In genomic region chr15:43229977-43230376, GRCh38 we compare ENCODE assay signal across 30 cellular contexts. TPM values are rescaled to one million over a fixed set of nuclear protein-coding genes. Genes with fewer than 3 reads are reported as not detected.
A peak's percentile ranks its signal among the peaks of the same experiment; 100 is the strongest.
DNase-seq lines count a peak whose midpoint lies in the region; ATAC-seq, FAIRE-seq and TF ChIP-seq lines count a peak whose summit lies in the region.
"Had no signal": no experiment of that assay in that cellular context is flagged by ENCODE, and none has a peak within 500 bp of the region (broad histone marks: within the 10 kb centered on the region; RNA-seq: fewer than 3 reads in every experiment).

No MANE protein-coding gene starts in this region.

- no peak for FAIRE-seq in HTR-8/SVneo (lab: Jason Lieb, UNC)
- FAIRE-seq: GM12891, HepG2, pancreas, RCC 7860 had no signal

- DNase-seq in G401 (ENCODE audit: low spot score) (peak; percentile 16), cerebellar cortex (ENCODE audit: low spot score) (peak; percentile 9), hippocampal formation (lab: John Stamatoyannopoulos, UW) (peak; percentile 40 to 45), substantia nigra (lab: John Stamatoyannopoulos, UW) (peak in 35 of 49 donors; percentile 4 to 63 (median 33)), foreskin fibroblast (no peak), HTR-8/SVneo (ENCODE audit: insufficient read length, low spot score) (no peak)
- DNase-seq: activated CD4-positive, alpha-beta T cell treated with anti-CD3 and anti-CD28 coated beads for 4 hours; activated CD8-positive, alpha-beta memory T cell treated with anti-CD3 and anti-CD28 coated beads for 24 hours; activated T-cell treated with anti-CD3 and anti-CD28 coated beads, Interleukin-2, amount 50 U/mL, for 24 hours; Calu3; H9; left lung; mucosa of descending colon; NCI-H1694 treated with DMSO at 0.1 percent for 48 hours; NCI-H69; nephron progenitor cell; pancreas; stomach; upper lobe of right lung had no signal

- TF ChIP-seq CTCF in foreskin fibroblast (IDR thresholded peaks at IDR 0.05; ENCODE audit: low read depth, low read length), result no peak

- in situ Hi-C loops in G401 (cut with HindIII; ENCODE audit: low sequenced_read_pairs), result no loop called here

- H3K27ac ChIP-seq in substantia nigra (ENCODE audit: low read depth, low read length, poor library complexity, severe bottlenecking), result no peak overlapping the region
- H3K27ac ChIP-seq: BLaER1 treated with 17β-estradiol and CSF1 and Interleukin-3, amounts not matched to agents 10 nM and 100 nM; HL-60; left lung; pancreas; SK-N-MC; stomach; upper lobe of right lung had no signal

- no peak for ATAC-seq in GM19035 (IDR thresholded peaks at IDR 0.05; ENCODE audit: unreplicated experiment)
- ATAC-seq: HepG2, left lung, mucosa of descending colon had no signal

- H3K4me3 ChIP-seq in foreskin fibroblast (ENCODE audit: low read depth in 1 of 2, low read length in 2 of 2), result no peak overlapping the region
- H3K4me3 ChIP-seq: adrenal gland; BLaER1 treated with 17β-estradiol and CSF1 and Interleukin-3, amounts not matched to agents 10 nM and 100 nM; left lung; mucosa of descending colon; pancreas; sigmoid colon; SK-N-MC; stomach; upper lobe of right lung had no signal

RNA-seq across cellular contexts. Expression of gene EPB42, which starts 9.2 kb away (rescaled TPM):
- not detected in 2 replicates for total RNA-seq in G401 (2014; rRNA removed; shearing (Covaris generic))
- total RNA-seq: Calu3; dermis microvascular lymphatic vessel endothelial cell; H9; HepG2; left lung; mucosa of descending colon; pancreas; sigmoid colon; T-helper 2 cell treated with Interferon-gamma antibody and Interleukin-4, amounts not matched to agents 100 ng/mL and 5 ng/mL, for 36 hours; upper lobe of right lung had no signal

RNA-seq across cellular contexts. Expression of gene TGM5, which starts 36.8 kb away (rescaled TPM):
- total RNA-seq in G401 (2014; rRNA removed; shearing (Covaris generic)), result not detected in 2 replicates
- total RNA-seq: Calu3, dermis microvascular lymphatic vessel endothelial cell, H9, left lung, mucosa of descending colon, pancreas, stomach, upper lobe of right lung had no signal

RNA-seq across cellular contexts. Expression of gene CCNDBP1, which starts 44.8 kb away (rescaled TPM):
- 32.1 and 38.9 TPM in 2 replicates for total RNA-seq in G401 (2014; rRNA removed; shearing (Covaris generic))

Comparison
In these comparisons a context has a peak if more than half of its experiments do, and no peak if none do; other contexts are left out.
1. DNase-seq: peak in G401 (single experiment), cerebellar cortex (single experiment), hippocampal formation (2 of 2) and substantia nigra (35 of 49); none in foreskin fibroblast (0 of 2) and HTR-8/SVneo (single experiment).